Comparison of ENCODE assay signal across 9 cellular contexts in the genomic region with DNA sequence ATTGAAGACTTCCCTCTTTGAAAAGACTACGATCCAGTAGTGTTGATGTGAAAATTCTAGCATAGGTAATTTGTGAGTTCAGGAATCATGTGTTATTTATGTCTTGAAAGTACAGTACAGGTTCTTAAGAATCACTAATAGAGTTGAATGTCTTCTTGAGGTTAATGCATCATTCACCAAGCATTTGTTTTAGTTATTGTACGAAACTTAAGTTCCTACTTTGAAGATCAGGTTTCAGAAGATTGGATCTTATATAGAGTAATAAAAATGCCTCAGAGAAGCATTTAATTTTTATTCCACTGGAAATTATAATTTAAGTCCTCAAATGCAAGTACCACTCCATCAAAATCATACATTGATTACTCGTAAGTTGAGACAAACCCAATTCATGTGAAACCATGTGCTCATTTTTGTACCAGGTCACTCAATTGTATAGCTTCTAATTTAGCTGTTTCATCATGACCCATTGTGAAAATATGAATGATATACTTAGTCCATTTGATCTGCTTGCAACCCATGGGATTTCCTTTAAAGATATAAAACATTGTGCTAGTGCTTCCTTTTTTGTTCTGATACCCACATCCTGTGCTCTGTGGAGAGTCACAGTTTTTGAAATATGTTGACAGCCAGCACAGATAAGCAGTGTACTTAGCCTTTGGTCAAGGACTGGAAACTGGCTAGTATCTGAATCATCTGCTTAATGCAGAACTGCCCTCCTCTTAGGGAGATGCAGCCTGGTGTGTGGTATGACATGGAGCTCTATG. TPM values are rescaled to one million over a fixed set of nuclear protein-coding genes. Genes with fewer than 3 reads are reported as not detected.
DNase-seq lines count a peak whose midpoint lies in the region; ATAC-seq and TF ChIP-seq lines count a peak whose summit lies in the region.
"Had no signal": no experiment of that assay in that cellular context is flagged by ENCODE, and none has a peak within 500 bp of the region (broad histone marks: within the 10 kb centered on the region; RNA-seq: fewer than 3 reads in every experiment).

No MANE protein-coding gene starts in this region.

- H3K36me3 Mint-ChIP-seq in natural killer cell (no peaks in the 10 kb centered on the region), endothelial cell (ENCODE audit: low read depth, unreplicated experiment) (no peaks in the 10 kb centered on the region)
- H3K36me3 Mint-ChIP-seq: neural progenitor cell had no signal

- TF ChIP-seq CTCF in cardiac fibroblast (IDR thresholded peaks at IDR 0.05; ENCODE audit: low read depth, low read length) = no peak
- no peak for TF ChIP-seq CTCF in natural killer cell (IDR thresholded peaks at IDR 0.05)
- no peak for TF ChIP-seq CTCF in endothelial cell (IDR thresholded peaks at IDR 0.05; ENCODE audit: unreplicated experiment)

- H3K4me1 Mint-ChIP-seq in natural killer cell (peaks cover 23 to 36% of the 10 kb centered on the region in 2 donors), endothelial cell (ENCODE audit: unreplicated experiment) (peaks cover 2% of the 10 kb centered on the region)
- H3K4me1 Mint-ChIP-seq: neural progenitor cell had no signal

- H3K4me3 ChIP-seq in cardiac fibroblast (replicated peaks in 1 of 2; ENCODE audit: low read depth in 2 of 2, low read length in 2 of 2) (no peak overlapping the region), aorta (ENCODE audit: low read length in 2 of 2) (no peak overlapping the region)
- H3K4me3 ChIP-seq: neural progenitor cell had no signal

- peaks cover 0 to 1% of the 10 kb centered on the region in 2 donors for H3K27me3 ChIP-seq in aorta (ENCODE audit: control insufficient read depth in 1 of 2, insufficient read depth in 2 of 2, low read length in 1 of 2)
- H3K27me3 ChIP-seq: neural progenitor cell had no signal

- H3K9me3 ChIP-seq in aorta (ENCODE audit: control insufficient read depth, low read length) = no peaks in the 10 kb centered on the region

- peak overlapping the region; percentile 69 for H3K4me3 Mint-ChIP-seq in natural killer cell
- no peak overlapping the region for H3K4me3 Mint-ChIP-seq in endothelial cell (ENCODE audit: unreplicated experiment)
- H3K4me3 Mint-ChIP-seq: neural progenitor cell had no signal

- H3K9me3 Mint-ChIP-seq in natural killer cell = no peaks in the 10 kb centered on the region
- no peaks in the 10 kb centered on the region for H3K9me3 Mint-ChIP-seq in endothelial cell (ENCODE audit: unreplicated experiment)
- H3K9me3 Mint-ChIP-seq: neural progenitor cell had no signal

- intact Hi-C loops in natural killer cell (cut with micrococcal nuclease) = loop anchor here (1.0 to 10.0 kb wide), 2 partner anchors 23 to 91 kb away; partner anchors contain the start of gene RAB27B
- intact Hi-C loops in aorta (cut with DNase I) = no loop called here

- H3K27ac Mint-ChIP-seq in natural killer cell (peak overlapping the region; percentile 67 to 87), endothelial cell (ENCODE audit: unreplicated experiment) (no peak overlapping the region)
- H3K27ac Mint-ChIP-seq: neural progenitor cell had no signal

- ATAC-seq in natural killer cell (peak; percentile 91 to 94 (median 93)), GM21447 (IDR thresholded peaks at IDR 0.05; ENCODE audit: unreplicated experiment) (no peak), aorta (ENCODE audit: low FRiP score) (no peak)

- H3K27me3 Mint-ChIP-seq in natural killer cell (ENCODE audit: low read depth in 2 of 2) (no peaks in the 10 kb centered on the region), endothelial cell (ENCODE audit: unreplicated experiment) (no peaks in the 10 kb centered on the region)

- 57 to 62% methylated on average over 3 of the region's 3 CpGs for WGBS in aorta, 2 donors

- no peaks in the 10 kb centered on the region for H3K36me3 ChIP-seq in aorta (ENCODE audit: control insufficient read depth in 1 of 2, insufficient read depth in 2 of 2, low read length in 1 of 2)
- H3K36me3 ChIP-seq: neural progenitor cell had no signal

- H3K27ac ChIP-seq in aorta (ENCODE audit: low read depth in 1 of 2, low read length in 2 of 2) = no peak overlapping the region
- H3K27ac ChIP-seq: neural progenitor cell had no signal

- H3K4me1 ChIP-seq in aorta (ENCODE audit: control insufficient read depth in 1 of 2, insufficient read depth in 2 of 2, low read length in 2 of 2) = no peaks in the 10 kb centered on the region
- H3K4me1 ChIP-seq: neural progenitor cell had no signal

- peak; percentile 85 for DNase-seq in EH (ENCODE audit: low read depth)
- DNase-seq in NCI-H226 = peak; percentile 88
- peak; percentile 89 to 93 for DNase-seq in cardiac fibroblast (ENCODE audit: low read depth in 2 of 2)
- DNase-seq in natural killer cell = no peak
- no peak for DNase-seq in GM19238 (ENCODE audit: insufficient read length, low spot score)
- DNase-seq in aorta = no peak
- DNase-seq in endothelial cell (ENCODE audit: low spot score) = no peak

RNA-seq across cellular contexts. Expression of gene RAB27B, which starts 22.5 kb away (rescaled TPM):
- total RNA-seq in natural killer cell (10 to 100 TPM; 23.0 to 25.7 (median 24.0) TPM), aorta (1 to 10 TPM in 1 of 2 donors, under 1 TPM in 1; 0.39 to 1.3 TPM), endothelial cell (ENCODE audit: unreplicated experiment) (0.41 TPM)
- polyA plus RNA-seq in aorta = 1 to 10 TPM in 1 of 2 donors, under 1 TPM in 1; under 0.01 to 1.1 TPM

Comparison
In these comparisons a context has a peak if more than half of its experiments do, and no peak if none do; other contexts are left out.
1. DNase-seq: peak in EH (single experiment), NCI-H226 (single experiment) and cardiac fibroblast (2 of 2); none in natural killer cell (single experiment), GM19238 (single experiment), aorta (0 of 2) and endothelial cell (single experiment).
2. ATAC-seq: peak in natural killer cell (3 of 3); none in GM21447 (single experiment) and aorta (single experiment).
3. RNA of gene RAB27B, which starts 22.5 kb away (total RNA-seq): 23.0 to 25.7 TPM in natural killer cell; 0.39 to 1.3 TPM in aorta and 0.41 TPM in endothelial cell (single experiment); every median in the first group is over 10 times any median in the second.